17 cellular contexts compared by ENCODE assay signal in the genomic region with DNA sequence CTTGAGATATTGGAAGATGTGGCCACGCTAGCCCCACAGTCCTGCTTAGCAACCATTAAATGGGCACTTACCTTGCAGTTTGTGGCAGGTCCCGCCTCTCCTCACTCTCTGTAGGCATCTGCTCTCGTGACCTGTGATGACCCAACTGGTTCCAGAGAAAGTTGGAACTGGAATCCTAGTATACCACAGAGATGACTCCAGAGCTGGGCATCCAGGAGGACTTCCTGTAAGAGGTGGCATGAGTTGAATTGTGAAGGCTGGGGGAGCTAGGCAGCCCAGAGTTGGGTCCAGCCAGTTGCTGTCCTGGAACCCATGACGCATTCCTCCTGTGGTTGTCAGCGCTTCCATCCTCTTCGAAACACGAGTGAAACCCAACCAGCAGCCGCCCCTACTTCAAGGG. TPM values are rescaled to one million over a fixed set of nuclear protein-coding genes. Genes with fewer than 3 reads are reported as not detected.
"Had no signal": no experiment of that assay in that cellular context is flagged by ENCODE, and none has a peak within 500 bp of the region (broad histone marks: within the 10 kb centered on the region; RNA-seq: fewer than 3 reads in every experiment).

No MANE protein-coding gene starts in this region.

- H3K4me3 Mint-ChIP-seq: activated CD4-positive, alpha-beta T cell treated with anti-CD3 and anti-CD28 coated beads, Interleukin-2, amount 10 ng/mL, durations not matched to agents 7 days and 5 days; stimulated activated memory B cell treated with anti-CD40 and anti-IgM and Interleukin-4, amounts not matched to agents 10 μg/mL and 1 μg/mL and 100 μg/mL, for 72 hours had no signal

- H3K4me3 ChIP-seq: lower lobe of right lung, pancreas, smooth muscle cell, transverse colon had no signal

- H3K36me3 ChIP-seq: lower lobe of right lung, pancreas, transverse colon had no signal

- H3K9me3 Mint-ChIP-seq: activated CD4-positive, alpha-beta T cell treated with anti-CD3 and anti-CD28 coated beads, Interleukin-2, amount 10 ng/mL, durations not matched to agents 7 days and 5 days; activated naive CD8-positive, alpha-beta T cell treated with anti-CD3 and anti-CD28 coated beads, Interleukin-2, amount 10 ng/mL, durations not matched to agents 7 days and 5 days; activated T-cell treated with anti-CD3 and anti-CD28 coated beads, Interleukin-2, amount 50 U/mL, for 24 hours; endodermal cell; stimulated activated memory B cell treated with anti-CD40 and anti-IgM and Interleukin-4, amounts not matched to agents 10 μg/mL and 1 μg/mL and 100 μg/mL, for 72 hours had no signal

- H3K4me2 ChIP-seq: smooth muscle cell had no signal

- ATAC-seq: lower lobe of right lung; naive thymus-derived CD4-positive, alpha-beta T cell; pancreas; SK-N-SH treated with all-trans-retinoic acid at 6 μM for 48 hours; stimulated activated memory B cell treated with anti-CD40 and anti-IgM and Interleukin-4, amounts not matched to agents 10 μg/mL and 1 μg/mL and 100 μg/mL, for 72 hours had no signal

- FAIRE-seq: pancreas had no signal

- H3K27ac Mint-ChIP-seq: activated CD4-positive, alpha-beta T cell treated with anti-CD3 and anti-CD28 coated beads, Interleukin-2, amount 10 ng/mL, durations not matched to agents 7 days and 5 days; activated naive CD8-positive, alpha-beta T cell treated with anti-CD3 and anti-CD28 coated beads, Interleukin-2, amount 10 ng/mL, durations not matched to agents 7 days and 5 days; activated T-cell treated with anti-CD3 and anti-CD28 coated beads, Interleukin-2, amount 50 U/mL, for 24 hours; endodermal cell; naive thymus-derived CD4-positive, alpha-beta T cell; stimulated activated memory B cell treated with anti-CD40 and anti-IgM and Interleukin-4, amounts not matched to agents 10 μg/mL and 1 μg/mL and 100 μg/mL, for 72 hours had no signal

- DNase-seq: activated CD4-positive, alpha-beta T cell treated with anti-CD3 and anti-CD28 coated beads, Interleukin-2, amount 10 ng/mL, durations not matched to agents 7 days and 5 days; activated CD4-positive, CD25-positive, alpha-beta regulatory T cell; activated effector memory CD4-positive, alpha-beta T cell treated with anti-CD3 and anti-CD28 coated beads, Interleukin-2, amount 50 U/mL, for 16 hours; activated naive CD8-positive, alpha-beta T cell treated with anti-CD3 and anti-CD28 coated beads, Interleukin-2, amount 10 ng/mL, durations not matched to agents 7 days and 5 days; activated T-cell treated with anti-CD3 and anti-CD28 coated beads, Interleukin-2, amount 50 U/mL, for 24 hours; endodermal cell; hippocampal formation; kidney glomerular epithelial cell; lower lobe of right lung; naive thymus-derived CD4-positive, alpha-beta T cell; pancreas; SHP77; transverse colon had no signal

- H3K36me3 Mint-ChIP-seq: stimulated activated memory B cell treated with anti-CD40 and anti-IgM and Interleukin-4, amounts not matched to agents 10 μg/mL and 1 μg/mL and 100 μg/mL, for 72 hours had no signal

- H3K9me3 ChIP-seq: lower lobe of right lung, pancreas, transverse colon had no signal

- H3K27ac ChIP-seq: lower lobe of right lung, pancreas had no signal

RNA-seq across cellular contexts. Expression of gene ADAMTS2, which starts 1.6 kb away (rescaled TPM):
- total RNA-seq: activated CD4-positive, alpha-beta T cell treated with anti-CD3 and anti-CD28 coated beads, Interleukin-2, amount 10 ng/mL, durations not matched to agents 7 days and 5 days; activated naive CD8-positive, alpha-beta T cell treated with anti-CD3 and anti-CD28 coated beads, Interleukin-2, amount 10 ng/mL, durations not matched to agents 7 days and 5 days; naive thymus-derived CD4-positive, alpha-beta T cell; T-helper 1 cell treated with Interleukin-12 subunit alpha and Interleukin-12 subunit beta and Interleukin-4 antibody, amounts not matched to agents 30 ng/mL and 1 ng/mL, for 36 hours had no signal
- polyA plus RNA-seq: naive thymus-derived CD4-positive, alpha-beta T cell had no signal
